8 cellular contexts compared by ENCODE assay signal in the genomic region with DNA sequence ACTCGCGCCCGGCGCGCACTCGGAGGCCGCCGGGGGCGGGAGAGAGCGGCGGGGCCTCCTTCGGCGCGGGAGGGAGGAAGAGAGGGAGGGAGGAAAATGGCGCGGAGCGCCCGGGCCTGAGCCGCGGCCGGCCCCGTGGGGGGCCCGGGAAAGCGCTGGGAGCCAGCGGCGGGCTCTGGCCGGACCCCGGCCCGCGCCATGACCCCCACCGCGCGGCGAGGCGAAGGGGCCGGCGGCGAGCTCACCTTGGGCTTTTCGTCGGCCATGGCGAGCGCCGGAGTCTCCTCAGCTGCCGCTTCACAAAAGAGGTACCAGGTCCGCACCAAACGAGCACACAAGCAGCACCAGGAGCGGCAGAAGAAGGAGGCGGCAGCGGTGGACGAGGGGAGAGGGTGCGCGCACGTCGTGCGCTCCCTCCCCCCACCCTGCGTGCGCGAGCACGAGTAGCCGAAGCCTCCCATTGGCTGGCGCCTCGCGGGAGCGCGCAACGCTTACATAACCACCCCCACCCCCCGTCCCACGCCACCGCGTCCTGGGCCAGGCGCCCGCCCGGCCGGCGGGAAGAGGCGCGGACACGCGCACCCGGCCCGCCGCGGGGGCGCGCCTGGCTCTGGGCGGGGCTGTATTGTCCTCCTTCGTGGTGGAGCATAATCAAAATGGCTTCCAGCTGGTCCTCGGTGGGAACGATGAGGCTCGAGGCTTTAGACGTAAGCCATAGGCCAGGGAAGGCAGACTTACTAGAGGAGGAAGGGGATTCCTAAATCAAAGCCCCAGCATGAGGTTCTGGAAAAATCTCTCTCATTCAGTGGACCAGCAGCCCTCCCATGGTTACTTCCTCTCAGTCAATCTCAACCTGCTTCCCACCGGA. TPM values are rescaled to one million over a fixed set of nuclear protein-coding genes. Genes with fewer than 3 reads are reported as not detected.
DNase-seq lines count a peak whose midpoint lies in the region; ATAC-seq and TF ChIP-seq lines count a peak whose summit lies in the region.

A gene (minus strand): TSS at position 391 of the 868 bp plus-strand sequence. CDS start 125 bp downstream, at position 266.

- DNase-seq in AG08396 (ENCODE audit: low spot score) (peak; percentile 100), NCI-H2227 treated with DMSO at 0.1 percent for 48 hours (lab: John Stamatoyannopoulos, UW) (peak; percentile 90), activated B cell treated with CpG ODN at 0.5 μM for 24 hours (peak; percentile 96), cardiac fibroblast (ENCODE audit: low read depth in 2 of 2) (peak; percentile 96 to 98), inferior parietal cortex (ENCODE audit: extremely low spot score) (peak; percentile 84), spleen (peak; percentile 99)

- TF ChIP-seq POLR2A in spleen (IDR thresholded peaks at IDR 0.05), result peak in 2 of 3 donors; percentile 18 to 79

- no peaks in the 10 kb centered on the region for H3K27me3 ChIP-seq in spleen (replicated peaks in 1 of 7)

- H3K4me1 Mint-ChIP-seq in activated B cell treated with CpG ODN at 0.5 μM for 24 hours, result peaks cover 38% of the 10 kb centered on the region

- ATAC-seq in GM18909 (IDR thresholded peaks at IDR 0.05; ENCODE audit: poor library complexity, unreplicated experiment) (peak; percentile 82), HG03159 (IDR thresholded peaks at IDR 0.05; ENCODE audit: unreplicated experiment) (peak; percentile 76), activated B cell treated with CpG ODN at 0.5 μM for 24 hours (ENCODE audit: low read depth) (peak; percentile 82)

- CTCF ChIA-PET in activated B cell treated with CpG ODN at 0.5 μM for 24 hours (lab: Charles Lee), result interaction anchor here (1.0 to 1.3 kb wide), 2 partner anchors 20 to 69 kb away, joined by 3 to 5 read pairs; no protein-coding TSS in a partner anchor

- no peaks in the 10 kb centered on the region for H3K9me3 ChIP-seq in spleen

- no peaks in the 10 kb centered on the region for H3K9me3 Mint-ChIP-seq in activated B cell treated with CpG ODN at 0.5 μM for 24 hours

- intact Hi-C loops in activated B cell treated with CpG ODN at 0.5 μM for 24 hours (cut with micrococcal nuclease), result loop anchor here (1.0 to 10.0 kb wide), 12 partner anchors 22 to 674 kb away; a partner anchor contains a TSS
- intact Hi-C loops in spleen (cut with DNase I; ENCODE audit: low total_unique reads), result no loop called here

- H3K27ac Mint-ChIP-seq in activated B cell treated with CpG ODN at 0.5 μM for 24 hours, result peak within 1 kb of the TSS; percentile 97

- H3K36me3 Mint-ChIP-seq in activated B cell treated with CpG ODN at 0.5 μM for 24 hours (ENCODE audit: low read depth), result peaks cover 28% of the 10 kb centered on the region

- POLR2A ChIA-PET in activated B cell treated with CpG ODN at 0.5 μM for 24 hours (lab: Charles Lee), result interaction anchor here (0.6 to 2.9 kb wide), 18 partner anchors 8 to 199 kb away, joined by 3 to 19 read pairs (median 6); a partner anchor contains a TSS

- TF ChIP-seq CTCF in activated B cell treated with CpG ODN at 0.5 μM for 24 hours (IDR thresholded peaks at IDR 0.05), result no peak
- no peak for TF ChIP-seq CTCF in cardiac fibroblast (IDR thresholded peaks at IDR 0.05; ENCODE audit: low read depth, low read length)
- peak in 8 of 11 experiments; percentile 14 to 72 (median 40) for TF ChIP-seq CTCF in spleen (IDR thresholded peaks at IDR 0.05 in 8 of 11, conservative IDR thresholded peaks at IDR 0.05 in 3 of 11)

- peaks cover 0 to 27% (median 16%) of the 10 kb centered on the region in 6 donors for H3K36me3 ChIP-seq in spleen

- H3K27me3 Mint-ChIP-seq in activated B cell treated with CpG ODN at 0.5 μM for 24 hours, result no peaks in the 10 kb centered on the region

- H3K4me3 ChIP-seq in cardiac fibroblast (replicated peaks in 1 of 2; ENCODE audit: low read depth in 2 of 2, low read length in 2 of 2), result peak within 1 kb of the TSS; percentile 98
- H3K4me3 ChIP-seq in spleen, result peak within 1 kb of the TSS; percentile 62 to 98 (median 96)

- H3K27ac ChIP-seq in spleen, result peak within 1 kb of the TSS; percentile 99 to 100 (median 100)

- peak within 1 kb of the TSS; percentile 86 for H3K4me3 Mint-ChIP-seq in activated B cell treated with CpG ODN at 0.5 μM for 24 hours

- H3K4me1 ChIP-seq in spleen, result peaks cover 17 to 53% (median 41%) of the 10 kb centered on the region in 6 donors

- WGBS in spleen, 5 donors, result 0 to 1% (median 1%) methylated on average over 26 to 92 of the region's 92 CpGs

RNA-seq across cellular contexts. Expression of the gene that starts here (rescaled TPM):
- total RNA-seq in activated B cell treated with CpG ODN at 0.5 μM for 24 hours (365 and 394 TPM in 2 replicates), spleen (100 to 1,000 TPM in 4 of 7 donors, 10 to 100 TPM in 3; 67.7 to 310 (median 251) TPM)
- 100 to 1,000 TPM in 2 of 3 donors, 10 to 100 TPM in 1; 97.3 to 127 (median 117) TPM for polyA plus RNA-seq in spleen

Comparison
In these comparisons a context has a peak if more than half of its experiments do, and no peak if none do; other contexts are left out.
1. Peak in every context shown above with its lines: DNase-seq, ATAC-seq, H3K4me3 ChIP-seq and H3K27ac ChIP-seq.
2. CTCF ChIP-seq: peak in spleen (8 of 11); none in activated B cell treated with CpG ODN at 0.5 μM for 24 hours (single experiment) and cardiac fibroblast (single experiment).